ENCODE assay signal across 23 cellular contexts in genomic region chr10:78360284-78360683, GRCh38.
DNase-seq lines count a peak whose midpoint lies in the region; ATAC-seq, FAIRE-seq and TF ChIP-seq lines count a peak whose summit lies in the region.
"Had no signal": no experiment of that assay in that cellular context is flagged by ENCODE, and none has a peak within 500 bp of the region (broad histone marks: within the 10 kb centered on the region; RNA-seq: fewer than 3 reads in every experiment).

No MANE protein-coding gene starts in this region.

- H3K27ac ChIP-seq in A549 (no peak overlapping the region), WERI-Rb-1 (peak overlapping the region; percentile 80), hepatocyte (peak overlapping the region; percentile 33), neuronal stem cell (replicated peaks; ENCODE audit: low read length) (no peak overlapping the region), left lung (no peak overlapping the region)

- no peak overlapping the region for H3K9ac ChIP-seq in neuronal stem cell (ENCODE audit: low read depth, low read length, poor library complexity)

- peak overlapping the region; percentile 27 for H2AK5ac ChIP-seq in neuronal stem cell (ENCODE audit: low read depth, low read length)

- ATAC-seq in A549: no peak
- no peak for ATAC-seq in left lung
- ATAC-seq: HCT116, Panc1 had no signal

- no peak overlapping the region for H4K91ac ChIP-seq in neuronal stem cell (ENCODE audit: low read depth, low read length, poor library complexity)

- no peaks in the 10 kb centered on the region for H3K9me3 ChIP-seq in A549
- H3K9me3 ChIP-seq in WERI-Rb-1 (ENCODE audit: severe bottlenecking): no peaks in the 10 kb centered on the region
- H3K9me3 ChIP-seq in hepatocyte (ENCODE audit: low read depth): no peaks in the 10 kb centered on the region
- no peaks in the 10 kb centered on the region for H3K9me3 ChIP-seq in neuronal stem cell (replicated peaks in 1 of 2; ENCODE audit: control insufficient read depth in 2 of 2, insufficient read depth in 1 of 2, low read depth in 1 of 2, low read length in 2 of 2)
- no peaks in the 10 kb centered on the region for H3K9me3 ChIP-seq in left lung
- H3K9me3 ChIP-seq: BE2C had no signal

- no peak overlapping the region for H2AFZ ChIP-seq in hepatocyte
- H2AFZ ChIP-seq in neuronal stem cell (ENCODE audit: low read length): no peak overlapping the region

- no peaks in the 10 kb centered on the region for H3K9me2 ChIP-seq in hepatocyte (replicated peaks; ENCODE audit: insufficient read depth)

- H3K27me3 ChIP-seq in WERI-Rb-1 (ENCODE audit: insufficient read depth, low read depth, severe bottlenecking) (no peaks in the 10 kb centered on the region), hepatocyte (no peaks in the 10 kb centered on the region), neuronal stem cell (ENCODE audit: control insufficient read depth in 3 of 3, insufficient read depth in 3 of 3, low read depth in 1 of 3, low read length in 3 of 3) (peaks cover 0 to 3% (median 0%) of the 10 kb centered on the region in 3 experiments), left lung (no peaks in the 10 kb centered on the region)
- H3K27me3 ChIP-seq: BE2C had no signal

- no peak for TF ChIP-seq EP300 in A549 (IDR thresholded peaks at IDR 0.05)

- DNase-seq in A549 (ENCODE audit: low read depth in 1 of 2, low spot score in 1 of 2) (no peak), WERI-Rb-1 (no peak), hepatocyte (ENCODE audit: low spot score) (no peak), neuronal stem cell (ENCODE audit: low spot score) (no peak), GF-D8 (lab: John Stamatoyannopoulos, UW) (no peak), left lung (no peak), amniotic stem cell (lab: John Stamatoyannopoulos, UW) (no peak)
- DNase-seq: BE2C; DMS53; GDM1; GOT3; IMR-90; NCI-H1105; NCI-H146; NCI-H2029 treated with DMSO at 0.1 percent for 48 hours; NCI-H226; NCI-H510A treated with DMSO at 0.1 percent for 48 hours; NCI-H748 treated with DMSO at 0.1 percent for 48 hours; NK-92 treated with Interleukin-12 subunit alpha and Interleukin-12 subunit beta, amount 100 ng/mL, for 24 hours; SIG-M5 had no signal

- TF ChIP-seq CTCF in A549 (IDR thresholded peaks at IDR 0.05) (no peak), WERI-Rb-1 (IDR thresholded peaks at IDR 0.05; ENCODE audit: low read depth, low read length) (no peak), hepatocyte (IDR thresholded peaks at IDR 0.05; ENCODE audit: poor library complexity) (no peak), left lung (IDR thresholded peaks at IDR 0.05) (no peak)

- no peak overlapping the region for H3K23ac ChIP-seq in neuronal stem cell (ENCODE audit: low read depth, low read length, poor library complexity)

- H3K4me1 ChIP-seq in A549: no peaks in the 10 kb centered on the region
- peaks cover 10% of the 10 kb centered on the region for H3K4me1 ChIP-seq in hepatocyte (ENCODE audit: insufficient read depth)
- H3K4me1 ChIP-seq in neuronal stem cell (ENCODE audit: control insufficient read depth in 2 of 2, insufficient read depth in 1 of 2, low read depth in 1 of 2, low read length in 2 of 2): peaks cover 17 to 45% of the 10 kb centered on the region in 2 donors
- peaks cover 4 to 8% of the 10 kb centered on the region in 2 donors for H3K4me1 ChIP-seq in left lung

- H2BK5ac ChIP-seq in neuronal stem cell (ENCODE audit: low read length): no peak overlapping the region

- H3K18ac ChIP-seq in neuronal stem cell (ENCODE audit: low read length): peak overlapping the region; percentile 39

- no peak for FAIRE-seq in A549 (lab: Jason Lieb, UNC)
- FAIRE-seq: GM19239 had no signal

- H3K79me1 ChIP-seq in neuronal stem cell (ENCODE audit: low read depth, low read length): no peaks in the 10 kb centered on the region

- no peak for TF ChIP-seq RAD21 in A549 (conservative IDR thresholded peaks at IDR 0.05 in 1 of 2, IDR thresholded peaks at IDR 0.05 in 1 of 2)

- H3K4me3 ChIP-seq in A549 (no peak overlapping the region), WERI-Rb-1 (ENCODE audit: low read depth, low read length) (peak overlapping the region; percentile 14), hepatocyte (no peak overlapping the region), neuronal stem cell (ENCODE audit: low read length in 2 of 2) (no peak overlapping the region), left lung (no peak overlapping the region)

- no peak overlapping the region for H2BK12ac ChIP-seq in neuronal stem cell (ENCODE audit: low read length)

- no peak overlapping the region for H3K14ac ChIP-seq in neuronal stem cell (ENCODE audit: low read length)

- no peak overlapping the region for H2BK120ac ChIP-seq in neuronal stem cell (ENCODE audit: low read depth, low read length)

- intact Hi-C loops in left lung (cut with DNase I): no loop called here

- H4K20me1 ChIP-seq in hepatocyte (ENCODE audit: insufficient read depth, poor library complexity, severe bottlenecking): no peaks in the 10 kb centered on the region

- H3K4me2 ChIP-seq in A549 (no peak overlapping the region), hepatocyte (no peak overlapping the region), neuronal stem cell (ENCODE audit: insufficient read depth, low read length, poor library complexity, severe bottlenecking) (no peak overlapping the region)

- H2BK15ac ChIP-seq in neuronal stem cell (ENCODE audit: low read length): no peak overlapping the region

- H3K36me3 ChIP-seq in WERI-Rb-1 (no peaks in the 10 kb centered on the region), hepatocyte (replicated peaks; ENCODE audit: insufficient read depth, low read depth) (no peaks in the 10 kb centered on the region), neuronal stem cell (replicated peaks in 1 of 2; ENCODE audit: control insufficient read depth in 2 of 2, insufficient read depth in 2 of 2, low read length in 2 of 2) (no peaks in the 10 kb centered on the region), left lung (no peaks in the 10 kb centered on the region)
- H3K36me3 ChIP-seq: BE2C had no signal

- H4K8ac ChIP-seq in neuronal stem cell (ENCODE audit: low read depth, low read length): no peak overlapping the region

- CTCF ChIA-PET in A549 (lab: Yijun Ruan, JAX): interaction anchor here (0.5 to 1.3 kb wide), 4 partner anchors 8 to 343 kb away, joined by 3 to 5 read pairs (median 3); no protein-coding TSS in a partner anchor

- WGBS in A549 (ENCODE audit: missing lambda C conversion rate): 76% methylated on average over 6 of the region's 6 CpGs
- 84% methylated on average over 6 of the region's 6 CpGs for WGBS in hepatocyte (ENCODE audit: low lambda C conversion rate, missing lambda C conversion rate)
- WGBS in neuronal stem cell (ENCODE audit: extremely low coverage in 2 of 2, insufficient read length in 2 of 2, insufficient replicate concordance in 1 of 2), 2 donors: no CpG with 5 or more reads among the region's 6 CpGs

- no peak overlapping the region for H3K4ac ChIP-seq in neuronal stem cell (ENCODE audit: low read length)

- POLR2A ChIA-PET in A549 (lab: Yijun Ruan, JAX): no interaction called here

- no peaks in the 10 kb centered on the region for H3K79me2 ChIP-seq in hepatocyte

- no peak for TF ChIP-seq POLR2A in A549 (IDR thresholded peaks at IDR 0.05; ENCODE audit: low read length)

TF ChIP-seq in A549, 52 proteins besides CTCF, POLR2A, EP300 and RAD21:
- TF ChIP-seq ZFP36 (IDR thresholded peaks at IDR 0.05; ENCODE audit: borderline replicate concordance, partially characterized antibody): peak; percentile 53
- TF ChIP-seq ATOH8 (CRISPR knock-in tag; IDR thresholded peaks at IDR 0.05; ENCODE audit: low read depth): no peak
TF ChIP-seq in A549: peak in this region for 1.

Comparison
In these comparisons a context has a peak if more than half of its experiments do, and no peak if none do; other contexts are left out.
1. H3K27ac ChIP-seq: peak in WERI-Rb-1 (single experiment) and hepatocyte (single experiment); none in A549 (0 of 2), neuronal stem cell (single experiment) and left lung (0 of 2).